ENCODE assay signal across 10 cellular contexts in the genomic region with DNA sequence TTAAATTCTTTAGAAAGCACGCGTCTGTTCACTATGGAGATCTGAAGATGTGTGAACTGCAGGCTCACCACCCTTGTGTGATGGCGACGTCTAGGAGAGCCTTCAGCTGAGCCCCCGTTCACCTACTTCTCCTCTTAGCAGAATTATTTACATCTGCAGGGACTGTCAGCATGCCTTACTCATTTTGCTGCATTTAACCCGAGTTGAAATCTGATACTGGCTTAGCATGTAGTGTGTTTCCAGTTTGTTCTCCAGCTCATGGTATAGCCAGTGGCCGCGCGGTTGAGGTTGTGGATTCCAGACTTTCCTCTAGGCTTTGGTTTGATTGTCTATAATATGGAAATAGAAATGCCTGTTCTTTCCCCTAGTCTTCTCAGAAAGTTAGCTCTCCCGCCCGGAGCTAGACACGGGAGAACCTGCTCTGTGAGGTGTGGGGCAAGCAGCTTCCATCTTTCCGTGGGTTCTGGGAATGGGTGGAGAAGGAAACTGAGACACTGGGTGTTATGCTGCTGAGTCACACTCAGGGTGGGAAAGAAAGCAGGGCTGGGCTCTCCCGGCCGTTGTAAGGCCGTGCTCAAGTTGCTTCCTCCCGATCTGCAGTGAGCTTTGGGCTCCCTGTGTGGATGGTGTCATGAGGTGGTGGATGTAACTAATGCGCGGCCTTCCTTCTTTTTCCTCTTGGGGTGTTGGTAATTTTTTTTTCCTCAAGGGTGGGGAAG.
DNase-seq lines count a peak whose midpoint lies in the region; ATAC-seq and TF ChIP-seq lines count a peak whose summit lies in the region.
"Had no signal": no experiment of that assay in that cellular context is flagged by ENCODE, and none has a peak within 500 bp of the region (broad histone marks: within the 10 kb centered on the region; RNA-seq: fewer than 3 reads in every experiment).

No MANE protein-coding gene starts in this region.

- H3K4me1 ChIP-seq in colonic mucosa = peaks cover 12% of the 10 kb centered on the region
- H3K4me1 ChIP-seq in liver (ENCODE audit: control insufficient read depth in 4 of 4, insufficient read depth in 4 of 4, low read length in 3 of 4) = peaks cover 0 to 6% (median 0%) of the 10 kb centered on the region in 4 donors

- TF ChIP-seq CTCF in colonic mucosa (IDR thresholded peaks at IDR 0.05) (no peak), liver (IDR thresholded peaks at IDR 0.05; ENCODE audit: low read depth, low read length, missing input control) (no peak), type B pancreatic cell (conservative IDR thresholded peaks at IDR 0.05) (no peak)

- peaks cover 49% of the 10 kb centered on the region for H3K4me1 Mint-ChIP-seq in type B pancreatic cell (ENCODE audit: unreplicated experiment)

- H3K9me3 Mint-ChIP-seq in type B pancreatic cell = no peaks in the 10 kb centered on the region

- TF ChIP-seq RAD21 in liver (IDR thresholded peaks at IDR 0.05) = no peak

- no peaks in the 10 kb centered on the region for H3K9me3 ChIP-seq in colonic mucosa
- no peaks in the 10 kb centered on the region for H3K9me3 ChIP-seq in liver (ENCODE audit: control insufficient read depth in 4 of 4, low read length in 3 of 4)

- H3K36me3 ChIP-seq in colonic mucosa = no peaks in the 10 kb centered on the region
- no peaks in the 10 kb centered on the region for H3K36me3 ChIP-seq in liver (ENCODE audit: control insufficient read depth in 4 of 4, insufficient read depth in 3 of 4, low read depth in 1 of 4, low read length in 3 of 4)

- peak overlapping the region; percentile 82 for H3K4me3 Mint-ChIP-seq in type B pancreatic cell

- H3K36me3 Mint-ChIP-seq in type B pancreatic cell = no peaks in the 10 kb centered on the region

- no peaks in the 10 kb centered on the region for H3K27me3 ChIP-seq in colonic mucosa
- H3K27me3 ChIP-seq in liver (ENCODE audit: control insufficient read depth in 4 of 4, insufficient read depth in 4 of 4, low read length in 3 of 4) = no peaks in the 10 kb centered on the region

- WGBS in liver = 74% methylated on average over 19 of the region's 19 CpGs

- H3K9ac ChIP-seq in colonic mucosa (ENCODE audit: low read depth in 2 of 2, low read length in 2 of 2) (no peak overlapping the region), liver (ENCODE audit: low read depth in 1 of 2, low read length in 2 of 2) (no peak overlapping the region)

- DNase-seq in M059J (ENCODE audit: low read depth) (peak; percentile 69), colonic mucosa (peak; percentile 52), type B pancreatic cell (ENCODE audit: extremely low spot score, unreplicated experiment) (no peak), medulla oblongata (ENCODE audit: extremely low spot score) (no peak), DMS114 treated with DMSO at 0.1 percent for 48 hours (lab: John Stamatoyannopoulos, UW; ENCODE audit: unreplicated experiment) (no peak)
- DNase-seq: activated naive CD4-positive, alpha-beta T cell; NCI-H524 treated with DMSO at 0.1 percent for 48 hours had no signal

- H3K27me3 Mint-ChIP-seq in type B pancreatic cell = no peaks in the 10 kb centered on the region

- H3K27ac Mint-ChIP-seq in type B pancreatic cell = peak overlapping the region; percentile 87

- H3K4me3 ChIP-seq in colonic mucosa = no peak overlapping the region
- peak overlapping the region in 1 of 3 donors; percentile 8 for H3K4me3 ChIP-seq in liver (ENCODE audit: low read depth in 1 of 3, low read length in 3 of 3)

- ATAC-seq in HG02970 (IDR thresholded peaks at IDR 0.05; ENCODE audit: low FRiP score, unreplicated experiment) (no peak), HG03159 (IDR thresholded peaks at IDR 0.05; ENCODE audit: unreplicated experiment) (no peak)

- intact Hi-C loops in colonic mucosa (cut with DNase I) = no loop called here

- peak overlapping the region; percentile 86 for H3K27ac ChIP-seq in colonic mucosa
- H3K27ac ChIP-seq in liver (ENCODE audit: low read depth in 1 of 2, low read length in 2 of 2) = peak overlapping the region; percentile 23 to 50

TF ChIP-seq in liver, 16 proteins besides CTCF, POLR2A, EP300 and RAD21:
- TF ChIP-seq GABPA (IDR thresholded peaks at IDR 0.05 in 1 of 2, conservative IDR thresholded peaks at IDR 0.05 in 1 of 2) (no peak), EGR1 (IDR thresholded peaks at IDR 0.05; ENCODE audit: low read depth in 2 of 2) (no peak), HNF4G (IDR thresholded peaks at IDR 0.05) (no peak)

Comparison
In these comparisons a context has a peak if more than half of its experiments do, and no peak if none do; other contexts are left out.
1. DNase-seq: peak in M059J (single experiment) and colonic mucosa (single experiment); none in type B pancreatic cell (single experiment), medulla oblongata (single experiment) and DMS114 treated with DMSO at 0.1 percent for 48 hours (single experiment).